In genomic region chr3:49539659-49540560, GRCh38 we compare ENCODE assay signal across 1 cellular context.
A peak's percentile ranks its signal among the peaks of the same experiment; 100 is the strongest.
TF ChIP-seq lines count a peak whose summit lies in the region.

No MANE protein-coding gene starts in this region.

TF ChIP-seq in HepG2, 621 proteins besides CTCF, POLR2A, EP300 and RAD21 (continued from another document and continues in another):
- TF ChIP-seq, protein P1, sequence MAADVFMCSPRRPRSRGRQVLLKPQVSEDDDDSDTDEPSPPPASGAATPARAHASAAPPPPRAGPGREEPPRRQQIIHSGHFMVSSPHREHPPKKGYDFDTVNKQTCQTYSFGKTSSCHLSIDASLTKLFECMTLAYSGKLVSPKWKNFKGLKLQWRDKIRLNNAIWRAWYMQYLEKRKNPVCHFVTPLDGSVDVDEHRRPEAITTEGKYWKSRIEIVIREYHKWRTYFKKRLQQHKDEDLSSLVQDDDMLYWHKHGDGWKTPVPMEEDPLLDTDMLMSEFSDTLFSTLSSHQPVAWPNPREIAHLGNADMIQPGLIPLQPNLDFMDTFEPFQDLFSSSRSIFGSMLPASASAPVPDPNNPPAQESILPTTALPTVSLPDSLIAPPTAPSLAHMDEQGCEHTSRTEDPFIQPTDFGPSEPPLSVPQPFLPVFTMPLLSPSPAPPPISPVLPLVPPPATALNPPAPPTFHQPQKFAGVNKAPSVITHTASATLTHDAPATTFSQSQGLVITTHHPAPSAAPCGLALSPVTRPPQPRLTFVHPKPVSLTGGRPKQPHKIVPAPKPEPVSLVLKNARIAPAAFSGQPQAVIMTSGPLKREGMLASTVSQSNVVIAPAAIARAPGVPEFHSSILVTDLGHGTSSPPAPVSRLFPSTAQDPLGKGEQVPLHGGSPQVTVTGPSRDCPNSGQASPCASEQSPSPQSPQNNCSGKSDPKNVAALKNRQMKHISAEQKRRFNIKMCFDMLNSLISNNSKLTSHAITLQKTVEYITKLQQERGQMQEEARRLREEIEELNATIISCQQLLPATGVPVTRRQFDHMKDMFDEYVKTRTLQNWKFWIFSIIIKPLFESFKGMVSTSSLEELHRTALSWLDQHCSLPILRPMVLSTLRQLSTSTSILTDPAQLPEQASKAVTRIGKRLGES (CRISPR knock-in tag; IDR thresholded peaks at IDR 0.05; ENCODE audit: borderline replicate concordance), result 0 out of 2 replicates have a peak, but pooled peaks have one; percentile 22
- TF ChIP-seq HIC2 (CRISPR knock-in tag; IDR thresholded peaks at IDR 0.05; ENCODE audit: low read depth) (0 out of 2 replicates have a peak, but pooled peaks have one; percentile 12), ZNF33A (CRISPR knock-in tag; IDR thresholded peaks at IDR 0.05; ENCODE audit: borderline replicate concordance) (no peak), ZNF143 (CRISPR knock-in tag; IDR thresholded peaks at IDR 0.05) (no peak), MEF2D (CRISPR knock-in tag; IDR thresholded peaks at IDR 0.05) (peak; percentile 21), RBFOX2 (IDR thresholded peaks at IDR 0.05; ENCODE audit: low read depth, low read length) (peak; percentile 61), ZNF333 (CRISPR knock-in tag; IDR thresholded peaks at IDR 0.05; ENCODE audit: borderline replicate concordance) (no peak; the same call in 1 of the 2 replicates), ZNF407 (CRISPR knock-in tag; IDR thresholded peaks at IDR 0.05; ENCODE audit: not compliant biosample characterization) (peak; percentile 47), RNF2 (conservative IDR thresholded peaks at IDR 0.05; ENCODE audit: low read depth) (no peak), ZNF460 (CRISPR knock-in tag; IDR thresholded peaks at IDR 0.05; ENCODE audit: borderline replicate concordance) (no peak), DMAP1 (CRISPR knock-in tag; IDR thresholded peaks at IDR 0.05) (no peak), ZNF335 (CRISPR knock-in tag; IDR thresholded peaks at IDR 0.05) (no peak), RXRA (CRISPR knock-in tag; IDR thresholded peaks at IDR 0.05) (no peak), ZNF589 (CRISPR knock-in tag; conservative IDR thresholded peaks at IDR 0.05) (no peak), ARID2 (CRISPR knock-in tag; IDR thresholded peaks at IDR 0.05; ENCODE audit: borderline replicate concordance) (0 out of 2 replicates have a peak, but pooled peaks have one; percentile 18), KLF12 (CRISPR knock-in tag; IDR thresholded peaks at IDR 0.05; ENCODE audit: borderline replicate concordance) (peak; percentile 60; the same call in 1 of the 2 replicates), SP5 (CRISPR knock-in tag; IDR thresholded peaks at IDR 0.05; ENCODE audit: borderline replicate concordance, low read depth) (peak; percentile 82; the same call in 1 of the 2 replicates), KDM3A (CRISPR knock-in tag; IDR thresholded peaks at IDR 0.05; ENCODE audit: low read depth) (0 out of 2 replicates have a peak, but pooled peaks have one; percentile 44), ZKSCAN5 (CRISPR knock-in tag; IDR thresholded peaks at IDR 0.05) (no peak), SNAPC2 (CRISPR knock-in tag; IDR thresholded peaks at IDR 0.05) (no peak; the same call in 1 of the 2 replicates), PHF5A (CRISPR knock-in tag; IDR thresholded peaks at IDR 0.05; ENCODE audit: low read depth, unreplicated experiment) (no peak), ZNF232 (CRISPR knock-in tag; IDR thresholded peaks at IDR 0.05; ENCODE audit: borderline replicate concordance) (0 out of 2 replicates have a peak, but pooled peaks have one; percentile 29), ZHX2 (IDR thresholded peaks at IDR 0.05; ENCODE audit: low read depth) (no peak), ZHX2 (CRISPR knock-in tag; IDR thresholded peaks at IDR 0.05; ENCODE audit: borderline replicate concordance) (no peak), STAG1 (CRISPR knock-in tag; IDR thresholded peaks at IDR 0.05) (peak; percentile 95)
- TF ChIP-seq, protein P2, sequence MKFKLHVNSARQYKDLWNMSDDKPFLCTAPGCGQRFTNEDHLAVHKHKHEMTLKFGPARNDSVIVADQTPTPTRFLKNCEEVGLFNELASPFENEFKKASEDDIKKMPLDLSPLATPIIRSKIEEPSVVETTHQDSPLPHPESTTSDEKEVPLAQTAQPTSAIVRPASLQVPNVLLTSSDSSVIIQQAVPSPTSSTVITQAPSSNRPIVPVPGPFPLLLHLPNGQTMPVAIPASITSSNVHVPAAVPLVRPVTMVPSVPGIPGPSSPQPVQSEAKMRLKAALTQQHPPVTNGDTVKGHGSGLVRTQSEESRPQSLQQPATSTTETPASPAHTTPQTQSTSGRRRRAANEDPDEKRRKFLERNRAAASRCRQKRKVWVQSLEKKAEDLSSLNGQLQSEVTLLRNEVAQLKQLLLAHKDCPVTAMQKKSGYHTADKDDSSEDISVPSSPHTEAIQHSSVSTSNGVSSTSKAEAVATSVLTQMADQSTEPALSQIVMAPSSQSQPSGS (CRISPR knock-in tag; IDR thresholded peaks at IDR 0.05), result no peak
- TF ChIP-seq, protein P3, sequence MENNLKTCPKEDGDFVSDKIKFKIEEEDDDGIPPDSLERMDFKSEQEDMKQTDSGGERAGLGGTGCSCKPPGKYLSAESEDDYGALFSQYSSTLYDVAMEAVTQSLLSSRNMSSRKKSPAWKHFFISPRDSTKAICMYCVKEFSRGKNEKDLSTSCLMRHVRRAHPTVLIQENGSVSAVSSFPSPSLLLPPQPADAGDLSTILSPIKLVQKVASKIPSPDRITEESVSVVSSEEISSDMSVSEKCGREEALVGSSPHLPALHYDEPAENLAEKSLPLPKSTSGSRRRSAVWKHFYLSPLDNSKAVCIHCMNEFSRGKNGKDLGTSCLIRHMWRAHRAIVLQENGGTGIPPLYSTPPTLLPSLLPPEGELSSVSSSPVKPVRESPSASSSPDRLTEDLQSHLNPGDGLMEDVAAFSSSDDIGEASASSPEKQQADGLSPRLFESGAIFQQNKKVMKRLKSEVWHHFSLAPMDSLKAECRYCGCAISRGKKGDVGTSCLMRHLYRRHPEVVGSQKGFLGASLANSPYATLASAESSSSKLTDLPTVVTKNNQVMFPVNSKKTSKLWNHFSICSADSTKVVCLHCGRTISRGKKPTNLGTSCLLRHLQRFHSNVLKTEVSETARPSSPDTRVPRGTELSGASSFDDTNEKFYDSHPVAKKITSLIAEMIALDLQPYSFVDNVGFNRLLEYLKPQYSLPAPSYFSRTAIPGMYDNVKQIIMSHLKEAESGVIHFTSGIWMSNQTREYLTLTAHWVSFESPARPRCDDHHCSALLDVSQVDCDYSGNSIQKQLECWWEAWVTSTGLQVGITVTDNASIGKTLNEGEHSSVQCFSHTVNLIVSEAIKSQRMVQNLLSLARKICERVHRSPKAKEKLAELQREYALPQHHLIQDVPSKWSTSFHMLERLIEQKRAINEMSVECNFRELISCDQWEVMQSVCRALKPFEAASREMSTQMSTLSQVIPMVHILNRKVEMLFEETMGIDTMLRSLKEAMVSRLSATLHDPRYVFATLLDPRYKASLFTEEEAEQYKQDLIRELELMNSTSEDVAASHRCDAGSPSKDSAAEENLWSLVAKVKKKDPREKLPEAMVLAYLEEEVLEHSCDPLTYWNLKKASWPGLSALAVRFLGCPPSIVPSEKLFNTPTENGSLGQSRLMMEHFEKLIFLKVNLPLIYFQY (CRISPR knock-in tag; IDR thresholded peaks at IDR 0.05; ENCODE audit: borderline replicate concordance), result no peak
- TF ChIP-seq, protein P4, sequence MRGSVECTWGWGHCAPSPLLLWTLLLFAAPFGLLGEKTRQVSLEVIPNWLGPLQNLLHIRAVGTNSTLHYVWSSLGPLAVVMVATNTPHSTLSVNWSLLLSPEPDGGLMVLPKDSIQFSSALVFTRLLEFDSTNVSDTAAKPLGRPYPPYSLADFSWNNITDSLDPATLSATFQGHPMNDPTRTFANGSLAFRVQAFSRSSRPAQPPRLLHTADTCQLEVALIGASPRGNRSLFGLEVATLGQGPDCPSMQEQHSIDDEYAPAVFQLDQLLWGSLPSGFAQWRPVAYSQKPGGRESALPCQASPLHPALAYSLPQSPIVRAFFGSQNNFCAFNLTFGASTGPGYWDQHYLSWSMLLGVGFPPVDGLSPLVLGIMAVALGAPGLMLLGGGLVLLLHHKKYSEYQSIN (CRISPR knock-in tag; IDR thresholded peaks at IDR 0.05; ENCODE audit: borderline replicate concordance), result no peak
